In genomic region chr19:28535352-28535775, GRCh38 we compare ENCODE assay signal across 21 cellular contexts.
"Had no signal": no experiment of that assay in that cellular context is flagged by ENCODE, and none has a peak within 500 bp of the region (broad histone marks: within the 10 kb centered on the region; RNA-seq: fewer than 3 reads in every experiment).

No MANE protein-coding gene starts in this region.

- H2AFZ ChIP-seq: parathyroid adenoma had no signal

- H3K4me3 ChIP-seq: esophagus muscularis mucosa, gastrocnemius medialis, prostate gland, skin epidermis, thyroid gland, uterus had no signal

- H3K9me3 Mint-ChIP-seq: type B pancreatic cell had no signal

- ATAC-seq: gastrocnemius medialis; left lobe of liver; naive thymus-derived CD4-positive, alpha-beta T cell; sciatic nerve had no signal

- H3K27ac Mint-ChIP-seq: naive thymus-derived CD4-positive, alpha-beta T cell; nephron progenitor cell; type B pancreatic cell had no signal

- DNase-seq: effector memory CD4-positive, alpha-beta T cell; gastrocnemius medialis; glutamatergic neuron; islet precursor cell; mammary epithelial cell; naive thymus-derived CD4-positive, alpha-beta T cell; nephron progenitor cell; retina; stimulated activated CD4-positive, alpha-beta T cell treated with anti-CD3 and anti-CD28 coated beads, Interleukin-2, amount 100 ng/mL, for 24 hours; stimulated activated naive CD4-positive, alpha-beta T cell; thyroid gland; uterus had no signal

- H3K36me3 ChIP-seq: esophagus muscularis mucosa, gastrocnemius medialis, prostate gland, thyroid gland, uterus had no signal

- H3K27ac ChIP-seq: epithelial cell of prostate, esophagus muscularis mucosa, gastrocnemius medialis, parathyroid adenoma, prostate gland, skin epidermis, thyroid gland, uterus had no signal

- H3K4me1 Mint-ChIP-seq: naive thymus-derived CD4-positive, alpha-beta T cell; nephron progenitor cell had no signal

- FAIRE-seq: endometrium had no signal

- H3K4me3 Mint-ChIP-seq: naive thymus-derived CD4-positive, alpha-beta T cell; nephron progenitor cell; type B pancreatic cell had no signal

- H3K27me3 Mint-ChIP-seq: naive thymus-derived CD4-positive, alpha-beta T cell; type B pancreatic cell had no signal

- H3K79me2 ChIP-seq: parathyroid adenoma had no signal

- H3K9me3 ChIP-seq: prostate gland, thyroid gland, uterus had no signal

- H3K4me1 ChIP-seq: esophagus muscularis mucosa, gastrocnemius medialis, parathyroid adenoma, prostate gland, thyroid gland, uterus had no signal

- H3K36me3 Mint-ChIP-seq: naive thymus-derived CD4-positive, alpha-beta T cell; type B pancreatic cell had no signal
